In genomic region chr10:98320476-98321202, GRCh38 we compare ENCODE assay signal across 18 cellular contexts. TPM values are rescaled to one million over a fixed set of nuclear protein-coding genes. Genes with fewer than 3 reads are reported as not detected.
DNase-seq lines count a peak whose midpoint lies in the region; TF ChIP-seq lines count a peak whose summit lies in the region.
"Had no signal": no experiment of that assay in that cellular context is flagged by ENCODE, and none has a peak within 500 bp of the region (broad histone marks: within the 10 kb centered on the region; RNA-seq: fewer than 3 reads in every experiment).

No MANE protein-coding gene starts in this region.

- no peak overlapping the region for H3K23ac ChIP-seq in mesenchymal stem cell (ENCODE audit: low read length in 2 of 2)

- H3K4me2 ChIP-seq in BLaER1 = peak overlapping the region; percentile 90
- H3K4me2 ChIP-seq in mesenchymal stem cell (ENCODE audit: low read length, poor library complexity, severe bottlenecking) = no peak overlapping the region
- H3K4me2 ChIP-seq: PC-9 had no signal

- H3K27ac ChIP-seq in BLaER1 (peak overlapping the region; percentile 77; the same call in 1 of the 2 replicates), mesenchymal stem cell (ENCODE audit: low read length, poor library complexity, severe bottlenecking) (no peak overlapping the region)
- H3K27ac ChIP-seq: C4-2B, PC-9, SK-N-MC had no signal

- H3K27me3 ChIP-seq in BE2C (no peaks in the 10 kb centered on the region), BLaER1 (no peaks in the 10 kb centered on the region), mesenchymal stem cell (ENCODE audit: control insufficient read depth in 1 of 2, insufficient read depth in 1 of 2, low read length in 2 of 2) (no peaks in the 10 kb centered on the region)

- H3K9ac ChIP-seq in BLaER1 (peak overlapping the region; percentile 72; the same call in 1 of the 2 replicates), mesenchymal stem cell (ENCODE audit: low read length) (no peak overlapping the region)

- H2BK5ac ChIP-seq in mesenchymal stem cell (ENCODE audit: low read depth, low read length, poor library complexity, severe bottlenecking) = no peak overlapping the region

- H3K18ac ChIP-seq in mesenchymal stem cell (ENCODE audit: low read depth in 1 of 2, low read length in 2 of 2) = peak overlapping the region in 1 of 2 experiments; percentile 54

- H4K20me1 ChIP-seq in BLaER1 = no peaks in the 10 kb centered on the region

- peak; percentile 73 for DNase-seq in BE2C
- peak; percentile 65 for DNase-seq in NCI-H2171 (lab: John Stamatoyannopoulos, UW)
- no peak for DNase-seq in mesenchymal stem cell
- DNase-seq in COLO829 (ENCODE audit: low spot score) = no peak
- no peak for DNase-seq in glomerular visceral epithelial cell (ENCODE audit: extremely low spot score)
- DNase-seq in UCSD-AML1 (lab: John Stamatoyannopoulos, UW; ENCODE audit: unreplicated experiment) = no peak
- DNase-seq: CD8-positive, alpha-beta memory T cell; GOT3; Karpas-422; NCI-H146; NCI-H2029; NCI-H524 treated with DMSO at 0.1 percent for 48 hours; PC-9; RPMI8226; SHP77 had no signal

- no peak overlapping the region for H4K8ac ChIP-seq in mesenchymal stem cell (ENCODE audit: low read length)

- no peaks in the 10 kb centered on the region for H3K9me3 ChIP-seq in BE2C
- H3K9me3 ChIP-seq in BLaER1 = no peaks in the 10 kb centered on the region
- H3K9me3 ChIP-seq in mesenchymal stem cell (ENCODE audit: control insufficient read depth, low read length) = no peaks in the 10 kb centered on the region

- WGBS in mesenchymal stem cell = 81% methylated on average over 8 of the region's 8 CpGs

- no peak overlapping the region for H3K14ac ChIP-seq in mesenchymal stem cell (ENCODE audit: low read length in 2 of 2)

- H2AFZ ChIP-seq in mesenchymal stem cell (ENCODE audit: low read depth, low read length) = no peak overlapping the region
- H2AFZ ChIP-seq: PC-9 had no signal

- H3K4me1 ChIP-seq in BE2C (peaks cover 10% of the 10 kb centered on the region), BLaER1 (peaks cover 77% of the 10 kb centered on the region), mesenchymal stem cell (ENCODE audit: control insufficient read depth, insufficient read depth, low read depth, low read length) (peaks cover 4% of the 10 kb centered on the region)

- no peaks in the 10 kb centered on the region for H3K79me1 ChIP-seq in mesenchymal stem cell (replicated peaks; ENCODE audit: low read length, poor library complexity, severe bottlenecking)

- H2BK12ac ChIP-seq in mesenchymal stem cell (ENCODE audit: low read length in 2 of 2) = no peak overlapping the region

- no peak for TF ChIP-seq CTCF in BE2C (IDR thresholded peaks at IDR 0.05; ENCODE audit: low read depth, low read length)

- H2BK120ac ChIP-seq in mesenchymal stem cell (ENCODE audit: low read depth, low read length) = no peak overlapping the region

- no peak overlapping the region for H2AK5ac ChIP-seq in mesenchymal stem cell (ENCODE audit: low read length, severe bottlenecking)

- no peaks in the 10 kb centered on the region for H3K36me3 ChIP-seq in BE2C
- no peaks in the 10 kb centered on the region for H3K36me3 ChIP-seq in BLaER1
- H3K36me3 ChIP-seq in mesenchymal stem cell (ENCODE audit: control insufficient read depth in 1 of 2, insufficient read depth in 2 of 2, low read depth in 1 of 2, low read length in 2 of 2) = no peaks in the 10 kb centered on the region

- peak overlapping the region in 1 of 2 experiments; percentile 60 for H3K4ac ChIP-seq in mesenchymal stem cell (ENCODE audit: low read depth in 1 of 2, low read length in 2 of 2)

- H2BK15ac ChIP-seq in mesenchymal stem cell (ENCODE audit: low read depth, poor library complexity, severe bottlenecking) = peak overlapping the region; percentile 15

- H3K4me3 ChIP-seq in BE2C (ENCODE audit: low read depth, low read length) (no peak overlapping the region), BLaER1 (peak overlapping the region; percentile 40; the same call in 1 of the 2 replicates), mesenchymal stem cell (ENCODE audit: insufficient read depth in 1 of 2, low read depth in 1 of 2, low read length in 2 of 2) (no peak overlapping the region)
- H3K4me3 ChIP-seq: PC-9, SK-N-MC had no signal

- peak overlapping the region; percentile 57 for H4K91ac ChIP-seq in mesenchymal stem cell (ENCODE audit: low read length)

RNA-seq across cellular contexts. Expression of gene LOXL4, which starts 52.6 kb away (rescaled TPM):
- 0.28 TPM for polyA plus RNA-seq in BE2C (2012; ENCODE audit: insufficient read depth, insufficient read length, low read depth)
- 4.6 TPM for polyA plus RNA-seq in mesenchymal stem cell (2013, experiment 1 of 2)
- 4.5 TPM for polyA plus RNA-seq in mesenchymal stem cell (2013, experiment 2 of 2)

Comparison
In these comparisons a context has a peak if more than half of its experiments do, and no peak if none do; other contexts are left out.
1. DNase-seq: peak in BE2C (single experiment) and NCI-H2171 (single experiment); none in mesenchymal stem cell (single experiment), COLO829 (single experiment), glomerular visceral epithelial cell (single experiment) and UCSD-AML1 (single experiment).